8 cellular contexts compared by ENCODE assay signal in genomic region chr15:34367128-34368081, GRCh38. TPM values are rescaled to one million over a fixed set of nuclear protein-coding genes. Genes with fewer than 3 reads are reported as not detected.
DNase-seq lines count a peak whose midpoint lies in the region; ATAC-seq, FAIRE-seq and TF ChIP-seq lines count a peak whose summit lies in the region.

Gene LPCAT4 (minus strand): TSS chr15:34367196. CDS start chr15:34367100, 96 bp downstream.

- CTCF ChIA-PET in T-cell (lab: Charles Lee): interaction anchor here (0.5 to 3.5 kb wide), 29 partner anchors 9 to 1120 kb away, joined by 3 to 39 read pairs (median 4); partner anchors contain the start of genes EMC7 (in 1 of the 2), GOLGA8A (in 1 of the 2), GOLGA8B (in 1 of the 2) and KATNBL1 (in 1 of the 2)

- H3K27ac Mint-ChIP-seq in T-cell: peak within 1 kb of the TSS; percentile 96

- H3K4me3 ChIP-seq in heart left ventricle (peak within 1 kb of the TSS; percentile 62 to 99 (median 88)), upper lobe of left lung (peak within 1 kb of the TSS; percentile 85 to 100 (median 92))

- H3K27ac ChIP-seq in adipose tissue (ENCODE audit: low read depth, low read length): peak within 1 kb of the TSS; percentile 56
- H3K27ac ChIP-seq in heart left ventricle: peak within 1 kb of the TSS; percentile 91 to 100 (median 98)
- H3K27ac ChIP-seq in upper lobe of left lung: peak within 1 kb of the TSS; percentile 95 to 99 (median 96)

- ATAC-seq in HG02763 (IDR thresholded peaks at IDR 0.05; ENCODE audit: unreplicated experiment) (peak; percentile 76), T-cell (replicated peaks in 1 of 4) (peak; percentile 87 to 92 (median 88)), heart left ventricle (peak; percentile 82 to 96 (median 90)), upper lobe of left lung (ENCODE audit: low FRiP score in 2 of 2) (peak; percentile 92 to 98)

- H3K9me3 Mint-ChIP-seq in T-cell: no peaks in the 10 kb centered on the region

- TF ChIP-seq CTCF in heart left ventricle (IDR thresholded peaks at IDR 0.05) (peak; percentile 86 to 99 (median 96)), upper lobe of left lung (IDR thresholded peaks at IDR 0.05) (peak; percentile 94 to 98 (median 98))

- intact Hi-C loops in heart left ventricle (cut with DNase I): loop anchor here in 9 of 10 donors (1.0 to 10.0 kb wide), 12 partner anchors 24 to 303 kb away; partner anchors contain the start of genes EMC7 (in 5 of the 9), PGBD4 (in 4 of the 9), NOP10 (in 3 of the 9) and NUTM1 (in 3 of the 9)
- intact Hi-C loops in posterior vena cava (cut with DNase I): loop anchor here in 1 of 2 donors (10.0 kb wide), 1 partner anchor 123 kb away; no protein-coding TSS in a partner anchor

- H3K4me1 ChIP-seq in heart left ventricle: peaks cover 0 to 25% (median 15%) of the 10 kb centered on the region in 12 donors
- peaks cover 15 to 19% (median 16%) of the 10 kb centered on the region in 4 donors for H3K4me1 ChIP-seq in upper lobe of left lung

- H3K36me3 ChIP-seq in heart left ventricle: peaks cover 0 to 16% (median 12%) of the 10 kb centered on the region in 9 donors
- H3K36me3 ChIP-seq in upper lobe of left lung: peaks cover 0 to 3% (median 0%) of the 10 kb centered on the region in 4 donors

- H3K27me3 ChIP-seq in heart left ventricle (no peaks in the 10 kb centered on the region), upper lobe of left lung (no peaks in the 10 kb centered on the region)

- DNase-seq in GM12891 (ENCODE audit: insufficient read length, low spot score) (peak; percentile 90), NCI-H1417 (lab: John Stamatoyannopoulos, UW) (peak; percentile 72 to 99 (median 98)), T-cell (peak; percentile 77 to 92 (median 86)), heart left ventricle (peak; percentile 89 to 94 (median 92)), posterior vena cava (ENCODE audit: low spot score) (peak; percentile 97), upper lobe of left lung (peak; percentile 95 to 97)

- H3K27me3 Mint-ChIP-seq in T-cell: no peaks in the 10 kb centered on the region

- TF ChIP-seq EP300 in upper lobe of left lung (IDR thresholded peaks at IDR 0.05): no peak

- H3K4me1 Mint-ChIP-seq in T-cell: peaks cover 34 to 46% (median 37%) of the 10 kb centered on the region in 3 donors

- POLR2A ChIA-PET in T-cell (lab: Charles Lee): interaction anchor here (0.6 to 1.7 kb wide), 4 partner anchors 25 to 243 kb away, joined by 3 to 5 read pairs (median 4); partner anchors contain the start of genes NOP10 (in 1 of the 2) and NUTM1 (in 1 of the 2)

- peak; percentile 62 for TF ChIP-seq POLR2A in GM12891 (IDR thresholded peaks at IDR 0.05; ENCODE audit: low read depth, low read length)
- TF ChIP-seq POLR2A in heart left ventricle (IDR thresholded peaks at IDR 0.05): peak in 1 of 2 donors; percentile 75
- TF ChIP-seq POLR2A in upper lobe of left lung (IDR thresholded peaks at IDR 0.05): peak in 3 of 4 donors; percentile 27 to 80 (median 79)

- whole genome bisulfite sequencing in adipose tissue, 3 donors: 0 to 1% (median 0%) methylated on average over 58 to 79 of the region's 79 CpGs
- 0% methylated on average over 20 to 79 of the region's 79 CpGs for WGBS in heart left ventricle, 4 donors
- WGBS in upper lobe of left lung, 2 donors: 0% methylated on average over 7 to 29 of the region's 79 CpGs

- H3K9me3 ChIP-seq in heart left ventricle: no peaks in the 10 kb centered on the region
- no peaks in the 10 kb centered on the region for H3K9me3 ChIP-seq in upper lobe of left lung

- H3K36me3 Mint-ChIP-seq in T-cell: peaks cover 7% of the 10 kb centered on the region

- peak; percentile 97 for FAIRE-seq in GM12891 (lab: Jason Lieb, UNC)

- peak within 1 kb of the TSS; percentile 95 to 97 (median 96) for H3K4me3 Mint-ChIP-seq in T-cell

TF ChIP-seq in GM12891, 5 proteins besides CTCF, POLR2A, EP300 and RAD21:
- TF ChIP-seq PAX5 (IDR thresholded peaks at IDR 0.05; ENCODE audit: insufficient read depth, low read length, severe bottlenecking) (no peak), POLR2AphosphoS5 (IDR thresholded peaks at IDR 0.05; ENCODE audit: low read depth, low read length) (no peak; the same call in 1 of the 2 replicates), POU2F2 (IDR thresholded peaks at IDR 0.05; ENCODE audit: low read depth, low read length) (0 out of 2 replicates have a peak, but pooled peaks have one; percentile 34), TAF1 (IDR thresholded peaks at IDR 0.05; ENCODE audit: low read depth, low read length) (no peak)

RNA-seq across cellular contexts. Expression of gene LPCAT4, which starts in this region (rescaled TPM):
- 21.9 TPM for polyA plus RNA-seq in GM12891 (2012; ENCODE audit: low read depth, missing spikeins)
- 100 to 1,000 TPM in 1 of 5 donors, 10 to 100 TPM in 4; 60.8 to 115 (median 91.1) TPM for total RNA-seq in T-cell
- polyA plus RNA-seq in adipose tissue: 10 to 100 TPM; 11.4 to 39.8 (median 20.7) TPM
- 10 to 100 TPM in 8 of 9 donors, 1 to 10 TPM in 1; 9.8 to 80.0 (median 44.8) TPM for total RNA-seq in heart left ventricle
- polyA plus RNA-seq in heart left ventricle: 10 to 100 TPM; 12.9 to 49.7 TPM
- total RNA-seq in posterior vena cava: 10 to 100 TPM; 26.7 to 35.4 TPM
- 10 to 100 TPM; 16.3 to 39.0 (median 23.9) TPM for total RNA-seq in upper lobe of left lung

Comparison
In these comparisons a context has a peak if more than half of its experiments do, and no peak if none do; other contexts are left out.
1. Peak in every context shown above with its lines: DNase-seq, ATAC-seq, H3K4me3 ChIP-seq and H3K27ac ChIP-seq.